In genomic region chr1:159686599-159687299, GRCh38 we compare ENCODE assay signal across 1 cellular context.
TF ChIP-seq lines count a peak whose summit lies in the region.

No MANE protein-coding gene starts in this region.

TF ChIP-seq in HepG2, 621 proteins besides CTCF, POLR2A, EP300 and RAD21 (continued from another document):
- TF ChIP-seq HBP1 (CRISPR knock-in tag; IDR thresholded peaks at IDR 0.05; ENCODE audit: low read depth) (no peak), HOXD1 (CRISPR knock-in tag; IDR thresholded peaks at IDR 0.05) (no peak), DBP (CRISPR knock-in tag; IDR thresholded peaks at IDR 0.05; ENCODE audit: not compliant biosample characterization) (no peak), ZNF704 (CRISPR knock-in tag; IDR thresholded peaks at IDR 0.05; ENCODE audit: borderline replicate concordance) (no peak), ATM (IDR thresholded peaks at IDR 0.05; ENCODE audit: borderline replicate concordance) (no peak), ZNF674 (CRISPR knock-in tag; IDR thresholded peaks at IDR 0.05; ENCODE audit: low read depth) (no peak), ZNF83 (CRISPR knock-in tag; IDR thresholded peaks at IDR 0.05; ENCODE audit: borderline replicate concordance) (no peak), LBX2 (CRISPR knock-in tag; IDR thresholded peaks at IDR 0.05; ENCODE audit: borderline replicate concordance) (no peak)
